8 cellular contexts compared by ENCODE assay signal in genomic region chrX:8783100-8784098, GRCh38. TPM values are rescaled to one million over a fixed set of nuclear protein-coding genes. Genes with fewer than 3 reads are reported as not detected.
DNase-seq lines count a peak whose midpoint lies in the region; ATAC-seq and TF ChIP-seq lines count a peak whose summit lies in the region.

No MANE protein-coding gene starts in this region.

- CTCF ChIA-PET in CD8-positive, alpha-beta memory T cell (lab: Charles Lee), result no interaction called here
- CTCF ChIA-PET in activated CD4-positive, alpha-beta T cell treated with anti-CD3 and anti-CD28 coated beads for 36 hours (lab: Charles Lee), result no interaction called here

- TF ChIP-seq POLR2A in prostate gland (IDR thresholded peaks at IDR 0.05), result no peak

- no peaks in the 10 kb centered on the region for H3K27me3 ChIP-seq in CD8-positive, alpha-beta memory T cell (ENCODE audit: insufficient read depth, low read length, poor library complexity, severe bottlenecking)
- H3K27me3 ChIP-seq in HAP-1 (ENCODE audit: low read depth) (no peaks in the 10 kb centered on the region), prostate gland (replicated peaks; ENCODE audit: insufficient read depth) (no peaks in the 10 kb centered on the region)
- no peaks in the 10 kb centered on the region for H3K27me3 ChIP-seq in effector memory CD4-positive, alpha-beta T cell (replicated peaks; ENCODE audit: control insufficient read depth, insufficient read depth, low read length, poor library complexity, severe bottlenecking)

- peak in 2 of 4 experiments; percentile 23 to 30 for TF ChIP-seq CTCF in prostate gland (IDR thresholded peaks at IDR 0.05)

- in situ Hi-C loops in HAP-1 (cut with MboI; ENCODE audit: low sequenced_read_pairs), result no loop called here

- no peak overlapping the region for H3K27ac ChIP-seq in CD8-positive, alpha-beta memory T cell (ENCODE audit: low read depth, low read length)
- H3K27ac ChIP-seq in effector memory CD4-positive, alpha-beta T cell (ENCODE audit: insufficient read depth, low read length, poor library complexity, severe bottlenecking), result no peak overlapping the region
- H3K27ac ChIP-seq in prostate gland, result no peak overlapping the region

- peaks cover 0 to 2% of the 10 kb centered on the region in 2 donors for H3K27me3 Mint-ChIP-seq in CD8-positive, alpha-beta memory T cell
- H3K27me3 Mint-ChIP-seq in activated CD4-positive, alpha-beta T cell treated with anti-CD3 and anti-CD28 coated beads for 36 hours, result no peaks in the 10 kb centered on the region

- H3K4me3 Mint-ChIP-seq in CD8-positive, alpha-beta memory T cell, result peak overlapping the region in 4 of 7 donors; percentile 36 to 66 (median 48)
- H3K4me3 Mint-ChIP-seq in activated CD4-positive, alpha-beta T cell treated with anti-CD3 and anti-CD28 coated beads for 36 hours, result peak overlapping the region; percentile 33

- no peak overlapping the region for H3K4me3 ChIP-seq in CD8-positive, alpha-beta memory T cell (ENCODE audit: low read length)
- H3K4me3 ChIP-seq in HAP-1, result no peak overlapping the region
- H3K4me3 ChIP-seq in effector memory CD4-positive, alpha-beta T cell (ENCODE audit: insufficient read depth, low read depth, low read length, poor library complexity, severe bottlenecking), result peak overlapping the region; percentile 4
- H3K4me3 ChIP-seq in prostate gland, result no peak overlapping the region

- WGBS in prostate gland, result 82% methylated on average over 34 of the region's 51 CpGs

- H3K4me1 Mint-ChIP-seq in CD8-positive, alpha-beta memory T cell, result peaks cover 6 to 10% (median 7%) of the 10 kb centered on the region in 3 donors
- peaks cover 2% of the 10 kb centered on the region for H3K4me1 Mint-ChIP-seq in activated CD4-positive, alpha-beta T cell treated with anti-CD3 and anti-CD28 coated beads for 36 hours

- peak in 4 of 5 donors; percentile 12 to 59 (median 26) for DNase-seq in CD8-positive, alpha-beta memory T cell
- DNase-seq in HAP-1 (ENCODE audit: low spot score in 2 of 2), result peak; percentile 3 to 46
- DNase-seq in activated CD4-positive, alpha-beta T cell treated with anti-CD3 and anti-CD28 coated beads for 36 hours, result peak; percentile 60
- peak in 2 of 3 donors; percentile 11 to 12 for DNase-seq in effector memory CD4-positive, alpha-beta T cell
- peak; percentile 19 for DNase-seq in retina
- DNase-seq in occipital lobe (lab: John Stamatoyannopoulos, UW), result no peak
- no peak for DNase-seq in 8988T
- DNase-seq in prostate gland (ENCODE audit: low spot score), result no peak

- POLR2A ChIA-PET in CD8-positive, alpha-beta memory T cell (lab: Charles Lee), result no interaction called here
- POLR2A ChIA-PET in activated CD4-positive, alpha-beta T cell treated with anti-CD3 and anti-CD28 coated beads for 36 hours (lab: Charles Lee), result no interaction called here

- no peaks in the 10 kb centered on the region for H3K36me3 Mint-ChIP-seq in CD8-positive, alpha-beta memory T cell
- H3K36me3 Mint-ChIP-seq in activated CD4-positive, alpha-beta T cell treated with anti-CD3 and anti-CD28 coated beads for 36 hours (ENCODE audit: low read depth), result no peaks in the 10 kb centered on the region

- no peaks in the 10 kb centered on the region for H3K36me3 ChIP-seq in CD8-positive, alpha-beta memory T cell (ENCODE audit: insufficient read depth, low read length)
- H3K36me3 ChIP-seq in HAP-1 (replicated peaks) (no peaks in the 10 kb centered on the region), prostate gland (no peaks in the 10 kb centered on the region)
- no peaks in the 10 kb centered on the region for H3K36me3 ChIP-seq in effector memory CD4-positive, alpha-beta T cell (ENCODE audit: control insufficient read depth, insufficient read depth, low read length)

- peak; percentile 58 for ATAC-seq in activated CD4-positive, alpha-beta T cell treated with anti-CD3 and anti-CD28 coated beads for 36 hours

- H3K27ac Mint-ChIP-seq in CD8-positive, alpha-beta memory T cell, result no peak overlapping the region
- H3K27ac Mint-ChIP-seq in activated CD4-positive, alpha-beta T cell treated with anti-CD3 and anti-CD28 coated beads for 36 hours, result no peak overlapping the region

- no peaks in the 10 kb centered on the region for H3K9me3 ChIP-seq in CD8-positive, alpha-beta memory T cell (ENCODE audit: low read length)
- H3K9me3 ChIP-seq in HAP-1 (no peaks in the 10 kb centered on the region), prostate gland (no peaks in the 10 kb centered on the region)
- H3K9me3 ChIP-seq in effector memory CD4-positive, alpha-beta T cell (ENCODE audit: control insufficient read depth, low read length), result no peaks in the 10 kb centered on the region

- no peaks in the 10 kb centered on the region for H3K9me3 Mint-ChIP-seq in CD8-positive, alpha-beta memory T cell
- H3K9me3 Mint-ChIP-seq in activated CD4-positive, alpha-beta T cell treated with anti-CD3 and anti-CD28 coated beads for 36 hours (ENCODE audit: low read depth), result no peaks in the 10 kb centered on the region

- intact Hi-C loops in activated CD4-positive, alpha-beta T cell treated with anti-CD3 and anti-CD28 coated beads for 36 hours (cut with DNase I, micrococcal nuclease), result loop anchor here in 1 of 2 experiments (5.0 kb wide), 1 partner anchor 34 kb away; no protein-coding TSS in a partner anchor
- intact Hi-C loops in prostate gland (cut with DNase I), result no loop called here

- H3K4me1 ChIP-seq in CD8-positive, alpha-beta memory T cell (ENCODE audit: insufficient read depth, low read length), result no peaks in the 10 kb centered on the region
- H3K4me1 ChIP-seq in HAP-1, result no peaks in the 10 kb centered on the region
- H3K4me1 ChIP-seq in effector memory CD4-positive, alpha-beta T cell (ENCODE audit: control insufficient read depth, insufficient read depth, low read length, poor library complexity, severe bottlenecking), result no peaks in the 10 kb centered on the region
- H3K4me1 ChIP-seq in prostate gland (replicated peaks), result no peaks in the 10 kb centered on the region

RNA-seq across cellular contexts. Expression of gene FAM9A, which starts 17.8 kb away (rescaled TPM):
- total RNA-seq in CD8-positive, alpha-beta memory T cell, result not detected
- not detected for polyA plus RNA-seq in CD8-positive, alpha-beta memory T cell
- not detected for total RNA-seq in activated CD4-positive, alpha-beta T cell treated with anti-CD3 and anti-CD28 coated beads for 36 hours
- total RNA-seq in occipital lobe, result not detected
- 1 to 10 TPM in 1 of 2 donors, not detected in 1; 1.3 TPM for total RNA-seq in prostate gland

RNA-seq across cellular contexts. Expression of gene ANOS1, which starts 51.5 kb away (rescaled TPM):
- not detected for total RNA-seq in CD8-positive, alpha-beta memory T cell
- polyA plus RNA-seq in CD8-positive, alpha-beta memory T cell, result not detected
- not detected for total RNA-seq in activated CD4-positive, alpha-beta T cell treated with anti-CD3 and anti-CD28 coated beads for 36 hours
- total RNA-seq in occipital lobe (22.0 TPM), prostate gland (10 to 100 TPM; 23.6 to 31.9 TPM)

Comparison
In these comparisons a context has a peak if more than half of its experiments do, and no peak if none do; other contexts are left out.
1. DNase-seq: peak in CD8-positive, alpha-beta memory T cell (4 of 5), HAP-1 (2 of 2), activated CD4-positive, alpha-beta T cell treated with anti-CD3 and anti-CD28 coated beads for 36 hours (single experiment), effector memory CD4-positive, alpha-beta T cell (2 of 3) and retina (single experiment); none in occipital lobe (single experiment), 8988T (single experiment) and prostate gland (single experiment).
2. RNA of gene ANOS1, which starts 51.5 kb away (total RNA-seq): 23.6 to 31.9 TPM in prostate gland and 22.0 TPM in occipital lobe (single experiment); not detected in activated CD4-positive, alpha-beta T cell treated with anti-CD3 and anti-CD28 coated beads for 36 hours and not detected in CD8-positive, alpha-beta memory T cell; every median in the first group is over 10 times any median in the second.